Comparison of ENCODE assay signal across 19 cellular contexts in genomic region chr12:113101751-113102150, GRCh38. TPM values are rescaled to one million over a fixed set of nuclear protein-coding genes. Genes with fewer than 3 reads are reported as not detected.
DNase-seq lines count a peak whose midpoint lies in the region; ATAC-seq, FAIRE-seq and TF ChIP-seq lines count a peak whose summit lies in the region.
"Had no signal": no experiment of that assay in that cellular context is flagged by ENCODE, and none has a peak within 500 bp of the region (broad histone marks: within the 10 kb centered on the region; RNA-seq: fewer than 3 reads in every experiment).

No MANE protein-coding gene starts in this region.

- no peak overlapping the region for H3K23ac ChIP-seq in H1 (ENCODE audit: insufficient read length)

- H3K23me2 ChIP-seq in H1 (ENCODE audit: low read depth, low read length), result peaks cover 2% of the 10 kb centered on the region; the same call in 1 of the 2 replicates

- H3K36me3 ChIP-seq in BLaER1 (peaks cover 59% of the 10 kb centered on the region), Karpas-422 (ENCODE audit: insufficient read depth, low read length) (peaks cover 27% of the 10 kb centered on the region; the same call in 1 of the 2 replicates), H1 (ENCODE audit: control insufficient read depth in 2 of 4, insufficient read depth in 4 of 4, low read length in 3 of 4) (no peaks in the 10 kb centered on the region), osteoblast (ENCODE audit: insufficient read depth, low read length) (no peaks in the 10 kb centered on the region), psoas muscle (ENCODE audit: insufficient read depth in 1 of 2, low read depth in 1 of 2) (no peaks in the 10 kb centered on the region), left lung (no peaks in the 10 kb centered on the region)

- peak overlapping the region; percentile 23 for H4K91ac ChIP-seq in H1 (replicated peaks; ENCODE audit: insufficient read length, low read length)

- WGBS in H1 (ENCODE audit: extremely low coverage in 1 of 2, insufficient coverage in 1 of 2, insufficient read length in 1 of 2, insufficient replicate concordance in 2 of 2, low coverage in 1 of 2, low lambda C conversion rate in 2 of 2, missing lambda C conversion rate in 1 of 2), 2 experiments, result 89% methylated on average over 10 of the region's 10 CpGs; no CpG with 5 or more reads in 1 of the 2 experiments
- 52 to 62% (median 57%) methylated on average over 10 of the region's 10 CpGs for WGBS in psoas muscle, 3 donors

- H3K27ac ChIP-seq in BLaER1, result no peak overlapping the region
- peak overlapping the region; percentile 16; the same call in 1 of the 2 replicates for H3K27ac ChIP-seq in Karpas-422 (ENCODE audit: low read length)
- no peak overlapping the region for H3K27ac ChIP-seq in H1 (ENCODE audit: low read depth, low read length)
- no peak overlapping the region for H3K27ac ChIP-seq in osteoblast (ENCODE audit: low read depth, low read length)
- no peak overlapping the region for H3K27ac ChIP-seq in psoas muscle
- H3K27ac ChIP-seq in left lung, result no peak overlapping the region
- H3K27ac ChIP-seq: C4-2B had no signal

- no peak overlapping the region for H2BK12ac ChIP-seq in H1 (ENCODE audit: low read depth, low read length)

- FAIRE-seq in H1 (lab: Jason Lieb, UNC), result no peak
- FAIRE-seq: GM12878, GM18507, H54 had no signal

- POLR2A ChIA-PET in H1 (lab: Charles Lee; ENCODE audit: partially characterized antibody), result interaction anchor here (1.1 to 1.5 kb wide), 3 partner anchors 12 to 72 kb away, joined by 3 to 4 read pairs (median 3); no protein-coding TSS in a partner anchor

- H3K4me2 ChIP-seq in BLaER1, result peak overlapping the region; percentile 1; the same call in 1 of the 2 replicates
- H3K4me2 ChIP-seq in Karpas-422 (ENCODE audit: low read depth, low read length, poor library complexity, severe bottlenecking), result no peak overlapping the region
- no peak overlapping the region for H3K4me2 ChIP-seq in H1 (ENCODE audit: insufficient read depth in 1 of 2, low read depth in 2 of 2, low read length in 2 of 2)
- no peak overlapping the region for H3K4me2 ChIP-seq in osteoblast (ENCODE audit: insufficient read depth, low read length)

- H4K8ac ChIP-seq in H1 (ENCODE audit: extremely low read depth, insufficient read depth, low read length), result peak overlapping the region; percentile 7; the same call in 1 of the 2 replicates

- DNase-seq in Karpas-422, result no peak
- no peak for DNase-seq in H1 (ENCODE audit: low read depth in 1 of 2, low spot score in 2 of 2)
- DNase-seq in osteoblast (ENCODE audit: insufficient read length, low spot score, missing footprints), result peak; percentile 65
- no peak for DNase-seq in psoas muscle
- DNase-seq in GDM1 (lab: John Stamatoyannopoulos, UW), result no peak
- DNase-seq in left lung, result no peak
- DNase-seq: ACHN, Caco-2, DMS53 had no signal

- H2BK15ac ChIP-seq in H1 (ENCODE audit: low read length), result no peak overlapping the region

- H3K4me1 ChIP-seq in BLaER1 (peaks cover 45% of the 10 kb centered on the region), Karpas-422 (ENCODE audit: low read length) (peaks cover 32% of the 10 kb centered on the region), H1 (replicated peaks in 1 of 4; ENCODE audit: control insufficient read depth in 3 of 4, insufficient read depth in 4 of 4, low read length in 3 of 4) (peaks cover 0 to 11% (median 5%) of the 10 kb centered on the region in 4 experiments; a peak in 5 of 7 replicates), osteoblast (ENCODE audit: insufficient read depth, low read length) (no peaks in the 10 kb centered on the region), psoas muscle (no peaks in the 10 kb centered on the region), left lung (peaks cover 0 to 8% of the 10 kb centered on the region in 2 donors)

- no peak overlapping the region for H3K18ac ChIP-seq in H1 (ENCODE audit: extremely low read depth, low read length)

- H4K20me1 ChIP-seq in BLaER1 (0 out of 2 replicates have a peak, but pooled peaks cover 2% of the 10 kb centered on the region), Karpas-422 (ENCODE audit: insufficient read depth, low read depth, low read length) (no peaks in the 10 kb centered on the region), H1 (replicated peaks in 1 of 2; ENCODE audit: control insufficient read depth in 1 of 2, insufficient read depth in 2 of 2, low read length in 2 of 2) (no peaks in the 10 kb centered on the region), osteoblast (ENCODE audit: insufficient read depth, low read length) (no peaks in the 10 kb centered on the region)

- intact Hi-C loops in psoas muscle (cut with DNase I) (no loop called here), left lung (cut with DNase I) (no loop called here)

- H3K4me3 ChIP-seq in BLaER1 (no peak overlapping the region), Karpas-422 (ENCODE audit: low read length) (no peak overlapping the region), H1 (ENCODE audit: extremely low read depth in 1 of 4, insufficient read depth in 2 of 4, low read depth in 3 of 4, low read length in 4 of 4) (no peak overlapping the region), osteoblast (ENCODE audit: insufficient read depth, low read length) (no peak overlapping the region), psoas muscle (no peak overlapping the region), left lung (no peak overlapping the region)
- H3K4me3 ChIP-seq: GM12878 had no signal

- CTCF ChIA-PET in H1 (lab: Charles Lee; ENCODE audit: partially characterized antibody), result interaction anchor here (1.1 to 6.9 kb wide), 10 partner anchors 9 to 108 kb away, joined by 3 to 67 read pairs (median 4); no protein-coding TSS in a partner anchor

- no peak overlapping the region for H3K9ac ChIP-seq in BLaER1
- H3K9ac ChIP-seq in Karpas-422 (ENCODE audit: low read length), result no peak overlapping the region
- no peak overlapping the region for H3K9ac ChIP-seq in H1 (replicated peaks in 1 of 4; ENCODE audit: extremely low read depth in 1 of 4, low read depth in 3 of 4, low read length in 3 of 4)

- no peak overlapping the region for H2BK20ac ChIP-seq in H1 (ENCODE audit: low read length)

- TF ChIP-seq RAD21 in H1 (IDR thresholded peaks at IDR 0.05 in 1 of 2, conservative IDR thresholded peaks at IDR 0.05 in 1 of 2; ENCODE audit: low read depth in 2 of 2, low read length in 2 of 2), result no peak

- no peak overlapping the region for H2BK5ac ChIP-seq in H1 (ENCODE audit: low read depth, low read length)

- H2AK5ac ChIP-seq in H1 (ENCODE audit: low read depth, low read length), result no peak overlapping the region

- TF ChIP-seq CTCF in H1 (IDR thresholded peaks at IDR 0.05; ENCODE audit: control extremely low read depth in 1 of 3, insufficient read depth in 1 of 3, low read depth in 1 of 3, low read length in 3 of 3) (no peak), osteoblast (IDR thresholded peaks at IDR 0.05; ENCODE audit: extremely low read depth, low read depth, low read length) (no peak), psoas muscle (IDR thresholded peaks at IDR 0.05) (no peak), left lung (IDR thresholded peaks at IDR 0.05) (no peak)

- no peaks in the 10 kb centered on the region for H3K9me2 ChIP-seq in Karpas-422 (replicated peaks; ENCODE audit: insufficient read depth, low read length)

- no peak for ATAC-seq in psoas muscle
- no peak for ATAC-seq in HG02571 (IDR thresholded peaks at IDR 0.05; ENCODE audit: unreplicated experiment)
- no peak for ATAC-seq in left lung
- ATAC-seq: GM12878, HCT116 had no signal

- no peak for TF ChIP-seq EP300 in H1 (IDR thresholded peaks at IDR 0.05; ENCODE audit: borderline replicate concordance in 1 of 2, low read depth in 2 of 2, low read length in 2 of 2)

- H2BK120ac ChIP-seq in H1 (replicated peaks; ENCODE audit: low read depth, low read length), result no peak overlapping the region

- no peak overlapping the region for H2AFZ ChIP-seq in Karpas-422 (ENCODE audit: low read length)
- no peak overlapping the region for H2AFZ ChIP-seq in H1 (ENCODE audit: low read length)
- no peak overlapping the region for H2AFZ ChIP-seq in osteoblast (ENCODE audit: low read length)

- no peak overlapping the region for H3K14ac ChIP-seq in H1 (ENCODE audit: insufficient read length)

- H3K27me3 ChIP-seq in BLaER1 (no peaks in the 10 kb centered on the region), Karpas-422 (ENCODE audit: low read length) (no peaks in the 10 kb centered on the region), H1 (replicated peaks in 1 of 4; ENCODE audit: control insufficient read depth in 3 of 4, extremely low read depth in 1 of 4, insufficient read depth in 3 of 4, low read length in 3 of 4) (0 out of 7 replicates have a peak, but pooled peaks cover 0 to 2% (median 0%) of the 10 kb centered on the region in 4 experiments), osteoblast (ENCODE audit: insufficient read depth, low read length) (no peaks in the 10 kb centered on the region), psoas muscle (ENCODE audit: insufficient read depth in 3 of 3, low read length in 2 of 3) (peaks cover 0 to 23% (median 2%) of the 10 kb centered on the region in 3 donors), left lung (peaks cover 0 to 33% of the 10 kb centered on the region in 2 donors)

- H3K9me3 ChIP-seq in BLaER1 (no peaks in the 10 kb centered on the region), Karpas-422 (ENCODE audit: low read length) (no peaks in the 10 kb centered on the region), H1 (ENCODE audit: insufficient read depth in 2 of 2, low read depth in 1 of 2, low read length in 1 of 2) (no peaks in the 10 kb centered on the region), osteoblast (ENCODE audit: low read depth, low read length) (no peaks in the 10 kb centered on the region), psoas muscle (no peaks in the 10 kb centered on the region), left lung (no peaks in the 10 kb centered on the region)
- H3K9me3 ChIP-seq: Caco-2 had no signal

- no peak overlapping the region for H3K56ac ChIP-seq in H1 (replicated peaks; ENCODE audit: insufficient read length, low read depth, low read length)

- no peak overlapping the region for H4K5ac ChIP-seq in H1 (ENCODE audit: insufficient read length, low read depth, low read length)

- H3K4ac ChIP-seq in H1 (replicated peaks; ENCODE audit: insufficient read length, low read depth, low read length), result no peak overlapping the region

- H3K79me2 ChIP-seq in Karpas-422 (ENCODE audit: low read length) (no peaks in the 10 kb centered on the region), H1 (ENCODE audit: control insufficient read depth in 1 of 2, insufficient read depth in 2 of 2, low read length in 2 of 2) (no peaks in the 10 kb centered on the region), osteoblast (ENCODE audit: insufficient read depth, low read length) (no peaks in the 10 kb centered on the region)

- TF ChIP-seq POLR2A in H1 (IDR thresholded peaks at IDR 0.05; ENCODE audit: control extremely low read depth in 1 of 2, low read depth in 2 of 2, low read length in 2 of 2), result no peak

- H3K79me1 ChIP-seq in H1 (ENCODE audit: low read depth, low read length), result no peaks in the 10 kb centered on the region

RNA-seq across cellular contexts. Expression of gene RASAL1, which starts 33.8 kb away (rescaled TPM):
- total RNA-seq in Karpas-422 (2014; rRNA removed; shearing (Covaris generic); ENCODE audit: low replicate concordance), result 3.3 and 3.4 TPM in 2 replicates
- total RNA-seq in H1 (2021; fragmentation: NEBNext Ultra II Directional; extraction: Animal tissue kit (Norgen Biotek cat#: 25700)), result 5.0 and 6.4 TPM in 2 replicates
- polyA plus RNA-seq in H1 (2011; rRNA removed) (3.7 and 5.9 TPM in 2 replicates), psoas muscle (not detected)
- polyA plus RNA-seq in H1 (2011; cell fraction: cytosol; rRNA removed), result 5.3 TPM
- polyA plus RNA-seq in H1 (2011; cell fraction: nucleus; rRNA removed), result 11.4 TPM
- 2.7 to 5.6 TPM (median 4.5 TPM) in 4 replicates for polyA plus RNA-seq in H1 (2012, experiment 1 of 2)
- 3.6 TPM for polyA plus RNA-seq in H1 (2012, experiment 2 of 2)
- 2.6 TPM for polyA plus RNA-seq in H1 (2013, experiment 1 of 2)
- polyA plus RNA-seq in H1 (2013, experiment 2 of 2), result 2.9 TPM
- 2.3 and 3.4 TPM in 2 replicates for polyA minus RNA-seq in H1 (2011; rRNA and poly(A)+ RNA removed)
- 2.6 TPM for polyA minus RNA-seq in H1 (2011; cell fraction: cytosol; rRNA and poly(A)+ RNA removed)
- 6.4 TPM for polyA minus RNA-seq in H1 (2011; cell fraction: nucleus; rRNA and poly(A)+ RNA removed)
- total RNA-seq in osteoblast (not detected in 2 replicates), psoas muscle (under 1 TPM in 1 of 4 donors, not detected in 3; 0.89 TPM), left lung (under 1 TPM; 0.17 to 0.24 TPM)
- total RNA-seq: A172, Caco-2 had no signal

RNA-seq across cellular contexts. Expression of gene DTX1, which starts 45.2 kb away (rescaled TPM):
- 227 and 481 TPM in 2 replicates for total RNA-seq in Karpas-422 (2014; rRNA removed; shearing (Covaris generic); ENCODE audit: low replicate concordance)
- 6.9 and 8.6 TPM in 2 replicates for total RNA-seq in H1 (2021; fragmentation: NEBNext Ultra II Directional; extraction: Animal tissue kit (Norgen Biotek cat#: 25700))
- polyA plus RNA-seq in H1 (2011; rRNA removed), result 4.7 and 7.0 TPM in 2 replicates
- polyA plus RNA-seq in H1 (2011; cell fraction: cytosol; rRNA removed), result 5.3 TPM
- 7.4 TPM for polyA plus RNA-seq in H1 (2011; cell fraction: nucleus; rRNA removed)
- 4.1 to 7.7 TPM (median 6.1 TPM) in 4 replicates for polyA plus RNA-seq in H1 (2012, experiment 1 of 2)
- polyA plus RNA-seq in H1 (2012, experiment 2 of 2), result 6.5 TPM
- 4.9 TPM for polyA plus RNA-seq in H1 (2013, experiment 1 of 2)
- polyA plus RNA-seq in H1 (2013, experiment 2 of 2), result 4.6 TPM
- 3.0 and 3.6 TPM in 2 replicates for polyA minus RNA-seq in H1 (2011; rRNA and poly(A)+ RNA removed)
- polyA minus RNA-seq in H1 (2011; cell fraction: cytosol; rRNA and poly(A)+ RNA removed), result 5.7 TPM
- 3.8 TPM for polyA minus RNA-seq in H1 (2011; cell fraction: nucleus; rRNA and poly(A)+ RNA removed)
- under 0.01 TPM in 2 replicates for total RNA-seq in osteoblast
- total RNA-seq in psoas muscle, result 1 to 10 TPM in 2 of 4 donors, under 1 TPM in 2; 0.49 to 2.4 (median 1.2) TPM
- polyA plus RNA-seq in psoas muscle, result under 1 TPM; 0.59 to 0.86 (median 0.69) TPM
- 1 to 10 TPM in 1 of 2 donors, under 1 TPM in 1; 0.70 to 3.8 TPM for total RNA-seq in left lung
- total RNA-seq: Caco-2 had no signal

RNA-seq across cellular contexts. Expression of gene CFAP73, which starts 47.8 kb away (rescaled TPM):
- not detected in 2 replicates for total RNA-seq in Karpas-422 (2014; rRNA removed; shearing (Covaris generic); ENCODE audit: low replicate concordance)
- 0.56 TPM in 1 of 2 replicates, not detected in the other for total RNA-seq in H1 (2021; fragmentation: NEBNext Ultra II Directional; extraction: Animal tissue kit (Norgen Biotek cat#: 25700))
- polyA plus RNA-seq in H1 (2011; rRNA removed) (0.45 and 0.80 TPM in 2 replicates), psoas muscle (under 1 TPM; 0.17 to 0.35 (median 0.30) TPM)
- polyA plus RNA-seq in H1 (2011; cell fraction: cytosol; rRNA removed), result 0.92 TPM
- 1.3 TPM for polyA plus RNA-seq in H1 (2011; cell fraction: nucleus; rRNA removed)
- polyA plus RNA-seq in H1 (2012, experiment 1 of 2), result 0.27 to 0.42 TPM (median 0.36 TPM) in 4 replicates
- 0.22 TPM for polyA plus RNA-seq in H1 (2012, experiment 2 of 2)
- 0.14 TPM for polyA plus RNA-seq in H1 (2013, experiment 1 of 2)
- polyA plus RNA-seq in H1 (2013, experiment 2 of 2), result 0.26 TPM
- polyA minus RNA-seq in H1 (2011; rRNA and poly(A)+ RNA removed), result not detected in 2 replicates
- polyA minus RNA-seq in H1 (2011; cell fraction: cytosol; rRNA and poly(A)+ RNA removed), result not detected
- polyA minus RNA-seq in H1 (2011; cell fraction: nucleus; rRNA and poly(A)+ RNA removed), result 0.90 TPM
- total RNA-seq in osteoblast (not detected in 2 replicates), psoas muscle (not detected), left lung (1 to 10 TPM in 1 of 2 donors, not detected in 1; 4.3 TPM)
- total RNA-seq: Daoy had no signal
- polyA plus RNA-seq: CD8-positive, alpha-beta memory T cell; GM12878 had no signal

Comparison
In these comparisons a context has a peak if more than half of its experiments do, and no peak if none do; other contexts are left out.
1. RNA of gene DTX1, which starts 45.2 kb away (total RNA-seq): 227 to 481 TPM in Karpas-422; 6.9 to 8.6 TPM in H1, 0.70 to 3.8 TPM in left lung, 0.49 to 2.4 TPM in psoas muscle and under 0.01 TPM in osteoblast; every median in the first group is over 10 times any median in the second.